ENCODE assay signal across 27 cellular contexts in the genomic region with DNA sequence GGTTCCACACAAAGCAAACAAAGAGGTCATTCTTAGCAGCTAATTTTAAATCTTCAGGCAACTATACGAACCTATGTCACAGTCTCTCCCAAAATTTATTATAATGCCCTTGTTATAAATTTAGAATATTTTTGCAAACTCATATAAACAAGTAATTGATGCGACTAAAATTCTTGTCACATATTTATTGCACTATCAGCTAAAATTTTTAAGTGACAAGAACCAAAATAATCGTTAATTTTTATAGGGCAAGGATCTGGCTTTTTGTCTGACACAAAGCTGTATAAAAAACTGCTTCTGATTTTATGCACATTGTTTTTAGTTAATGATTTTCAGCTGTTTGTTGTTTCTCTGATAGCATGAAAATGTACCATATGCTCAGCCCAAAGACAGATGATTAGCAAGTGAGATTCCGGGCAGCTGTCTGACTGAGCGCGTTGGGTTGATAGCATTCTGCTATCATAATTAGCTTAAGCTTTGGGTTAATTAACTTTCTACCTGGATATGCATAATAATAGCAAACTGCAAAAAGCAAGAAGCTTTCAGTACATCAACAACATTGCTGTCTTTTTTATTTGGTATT.
DNase-seq lines count a peak whose midpoint lies in the region; ATAC-seq, FAIRE-seq and TF ChIP-seq lines count a peak whose summit lies in the region.
"Had no signal": no experiment of that assay in that cellular context is flagged by ENCODE, and none has a peak within 500 bp of the region (broad histone marks: within the 10 kb centered on the region; RNA-seq: fewer than 3 reads in every experiment).

No MANE protein-coding gene starts in this region.

- no peak overlapping the region for H3K4me3 Mint-ChIP-seq in activated T-helper 1 cell treated with anti-CD3 and anti-CD28 coated beads, Interleukin-12 subunit alpha, Interleukin-12 subunit beta, Interleukin-2, Interleukin-4 antibody, amounts not matched to agents 30 ng/mL and 10 ng/mL and 1 ng/mL, durations not matched to agents 14 hours and 24 hours and 36 hours
- H3K4me3 Mint-ChIP-seq: CD4-positive, CD25-positive, alpha-beta regulatory T cell; T-cell had no signal

- H3K36me3 ChIP-seq in K562 (ENCODE audit: control insufficient read depth, insufficient read depth, low read length) (no peaks in the 10 kb centered on the region), mesendoderm (ENCODE audit: control insufficient read depth, insufficient read depth, low read length) (no peaks in the 10 kb centered on the region), mammary epithelial cell (ENCODE audit: insufficient read depth, low read length) (no peaks in the 10 kb centered on the region)
- H3K36me3 ChIP-seq: HAP-1, SJCRH30 had no signal

- no peak overlapping the region for H3K18ac ChIP-seq in mesendoderm (ENCODE audit: low read length)

- 0% methylated on average over 6 of the region's 6 CpGs for WGBS in K562 (ENCODE audit: insufficient coverage, low coverage, missing lambda C conversion rate)
- WGBS in mesendoderm (ENCODE audit: extremely low coverage, insufficient coverage, low lambda C conversion rate): no CpG with 5 or more reads among the region's 6 CpGs
- WGBS in mammary epithelial cell (ENCODE audit: low coverage, missing lambda C conversion rate): 88% methylated on average over 6 of the region's 6 CpGs

- H3K23ac ChIP-seq in mesendoderm (ENCODE audit: low read length): no peak overlapping the region

- H3K56ac ChIP-seq in mesendoderm (ENCODE audit: low read length): no peak overlapping the region

- BruUV-seq in K562 (replicated peaks; lab: Mats Ljungman, UMichigan): no TSS peak
- BruUV-seq in mammary epithelial cell (replicated peaks; lab: Mats Ljungman, UMichigan): no TSS peak

- FAIRE-seq in K562 (lab: Jason Lieb, UNC): no peak
- FAIRE-seq: D721Med, G401.6, GM12878 had no signal

- intact Hi-C loops in K562 (cut with micrococcal nuclease) (no loop called here), mammary epithelial cell (cut with micrococcal nuclease) (no loop called here)
- intact Hi-C loops in activated T-helper 1 cell treated with anti-CD3 and anti-CD28 coated beads, Interleukin-12 subunit alpha, Interleukin-12 subunit beta, Interleukin-2, Interleukin-4 antibody, amounts not matched to agents 30 ng/mL and 10 ng/mL and 1 ng/mL, durations not matched to agents 14 hours and 24 hours and 36 hours (cut with micrococcal nuclease): no loop called here

- H3K9ac ChIP-seq in K562 (ENCODE audit: insufficient read depth in 1 of 2, low read depth in 2 of 2, low read length in 2 of 2) (no peak overlapping the region), mesendoderm (ENCODE audit: low read length) (no peak overlapping the region), mammary epithelial cell (ENCODE audit: insufficient read depth, low read length) (no peak overlapping the region)
- H3K9ac ChIP-seq: BLaER1 had no signal

- H3K4me1 ChIP-seq in K562 (replicated peaks in 1 of 2; ENCODE audit: control insufficient read depth in 2 of 2, insufficient read depth in 2 of 2, low read length in 2 of 2) (no peaks in the 10 kb centered on the region), mesendoderm (ENCODE audit: control insufficient read depth, low read depth, low read length) (peaks cover 6% of the 10 kb centered on the region), mammary epithelial cell (ENCODE audit: insufficient read depth, low read length) (no peaks in the 10 kb centered on the region)
- H3K4me1 ChIP-seq: HAP-1, SJCRH30 had no signal

- no peak overlapping the region for H2BK120ac ChIP-seq in mesendoderm (ENCODE audit: low read depth, low read length)

- DNase-seq in NCI-H2171 treated with DMSO at 0.1 percent for 48 hours (lab: John Stamatoyannopoulos, UW) (peak; percentile 64), NCI-H2171 (lab: John Stamatoyannopoulos, UW) (no peak), NCI-H82 (lab: John Stamatoyannopoulos, UW) (peak; percentile 86), K562 (ENCODE audit: extremely low read depth in 1 of 4, low spot score in 3 of 4) (no peak), mesendoderm (peak; percentile 11), HK-2 (ENCODE audit: unreplicated experiment) (no peak), mammary epithelial cell (no peak)
- no peak for DNase-seq in activated T-helper 1 cell treated with anti-CD3 and anti-CD28 coated beads, Interleukin-12 subunit alpha, Interleukin-12 subunit beta, Interleukin-2, Interleukin-4 antibody, amounts not matched to agents 30 ng/mL and 10 ng/mL and 1 ng/mL, durations not matched to agents 14 hours and 24 hours and 36 hours (ENCODE audit: low spot score)
- DNase-seq: 8988T; CD4-positive, CD25-positive, alpha-beta regulatory T cell; GOT3; MV-4-11; NCI-H1105; NCI-H1436 treated with DMSO at 0.1 percent for 48 hours; NCI-H2029; NCI-H226; NCI-H510A; NK-92 treated with Interleukin-12 subunit alpha and Interleukin-12 subunit beta, amount 100 ng/mL, for 24 hours; PC-9; SJCRH30; T-cell had no signal

- no peaks in the 10 kb centered on the region for H3K4me1 Mint-ChIP-seq in activated T-helper 1 cell treated with anti-CD3 and anti-CD28 coated beads, Interleukin-12 subunit alpha, Interleukin-12 subunit beta, Interleukin-2, Interleukin-4 antibody, amounts not matched to agents 30 ng/mL and 10 ng/mL and 1 ng/mL, durations not matched to agents 14 hours and 24 hours and 36 hours (ENCODE audit: low read depth)

- H3K27ac Mint-ChIP-seq in activated T-helper 1 cell treated with anti-CD3 and anti-CD28 coated beads, Interleukin-12 subunit alpha, Interleukin-12 subunit beta, Interleukin-2, Interleukin-4 antibody, amounts not matched to agents 30 ng/mL and 10 ng/mL and 1 ng/mL, durations not matched to agents 14 hours and 24 hours and 36 hours: no peak overlapping the region
- H3K27ac Mint-ChIP-seq: CD4-positive, CD25-positive, alpha-beta regulatory T cell; T-cell had no signal

- no peaks in the 10 kb centered on the region for H3K9me1 ChIP-seq in K562 (ENCODE audit: control insufficient read depth, insufficient read depth, low read length)

- TF ChIP-seq RAD21 in K562 (CRISPR knock-in tag; conservative IDR thresholded peaks at IDR 0.05 in 1 of 2, IDR thresholded peaks at IDR 0.05 in 1 of 2): no peak

- no peak overlapping the region for H2BK5ac ChIP-seq in mesendoderm (ENCODE audit: low read length)

- H4K8ac ChIP-seq in mesendoderm (ENCODE audit: low read depth, low read length): no peak overlapping the region

- H3K4me3 ChIP-seq in K562 (no peak overlapping the region), mesendoderm (ENCODE audit: low read length) (no peak overlapping the region), mammary epithelial cell (replicated peaks in 1 of 3; ENCODE audit: insufficient read depth in 1 of 3, low read depth in 2 of 3, low read length in 3 of 3) (no peak overlapping the region)
- H3K4me3 ChIP-seq: BLaER1, GM12878, HAP-1, PC-9, SJCRH30 had no signal

- TF ChIP-seq POLR2A in K562 (conservative IDR thresholded peaks at IDR 0.05): no peak

- H3K4ac ChIP-seq in mesendoderm (ENCODE audit: low read depth, low read length): no peak overlapping the region

- TF ChIP-seq CTCF in K562 (IDR thresholded peaks at IDR 0.05 in 2 of 3, conservative IDR thresholded peaks at IDR 0.05 in 1 of 3; ENCODE audit: insufficient read depth in 2 of 3, low read depth in 1 of 3, low read length in 3 of 3): no peak
- TF ChIP-seq CTCF in mammary epithelial cell (conservative IDR thresholded peaks at IDR 0.05 in 1 of 2, IDR thresholded peaks at IDR 0.05 in 1 of 2; ENCODE audit: extremely low read depth in 1 of 2, insufficient read depth in 1 of 2, low read depth in 1 of 2, low read length in 2 of 2): no peak

- no peak for TF ChIP-seq EP300 in K562 (IDR thresholded peaks at IDR 0.05; ENCODE audit: low read length)

- in situ Hi-C loops in K562 (cut with MboI): no loop called here
- in situ Hi-C loops in mammary epithelial cell (cut with MboI; ENCODE audit: low sequenced_read_pairs in 2 of 2): no loop called here

- H2AK5ac ChIP-seq in mesendoderm (ENCODE audit: low read length): no peak overlapping the region

- no peak for ATAC-seq in K562
- ATAC-seq: GM12878, Right ventricle myocardium inferior, T-cell had no signal

- no peaks in the 10 kb centered on the region for H3K36me3 Mint-ChIP-seq in activated T-helper 1 cell treated with anti-CD3 and anti-CD28 coated beads, Interleukin-12 subunit alpha, Interleukin-12 subunit beta, Interleukin-2, Interleukin-4 antibody, amounts not matched to agents 30 ng/mL and 10 ng/mL and 1 ng/mL, durations not matched to agents 14 hours and 24 hours and 36 hours (ENCODE audit: low read depth)
- H3K36me3 Mint-ChIP-seq: CD4-positive, CD25-positive, alpha-beta regulatory T cell had no signal

- no peak overlapping the region for H3K4me2 ChIP-seq in K562 (ENCODE audit: insufficient read depth, low read length)
- H3K4me2 ChIP-seq in mesendoderm (ENCODE audit: low read length): no peak overlapping the region
- no peak overlapping the region for H3K4me2 ChIP-seq in mammary epithelial cell (ENCODE audit: insufficient read depth, low read depth, low read length)
- H3K4me2 ChIP-seq: PC-9 had no signal

- H3K9me3 ChIP-seq in K562 (replicated peaks; ENCODE audit: control insufficient read depth, insufficient read depth, low read depth, low read length): no peaks in the 10 kb centered on the region
- peaks cover 4% of the 10 kb centered on the region for H3K9me3 ChIP-seq in mammary epithelial cell (replicated peaks; ENCODE audit: insufficient read depth, low read length)
- H3K9me3 ChIP-seq: HAP-1, SJCRH30 had no signal

- no peaks in the 10 kb centered on the region for H3K9me3 Mint-ChIP-seq in activated T-helper 1 cell treated with anti-CD3 and anti-CD28 coated beads, Interleukin-12 subunit alpha, Interleukin-12 subunit beta, Interleukin-2, Interleukin-4 antibody, amounts not matched to agents 30 ng/mL and 10 ng/mL and 1 ng/mL, durations not matched to agents 14 hours and 24 hours and 36 hours
- H3K9me3 Mint-ChIP-seq: CD4-positive, CD25-positive, alpha-beta regulatory T cell had no signal

- CTCF ChIA-PET in K562 (lab: Yijun Ruan, JAX; ENCODE audit: low intra/inter-chr PET ratio) (no interaction called here), mammary epithelial cell (lab: Charles Lee; ENCODE audit: low non-redundant PET) (no interaction called here)

- no peak overlapping the region for H2BK15ac ChIP-seq in mesendoderm (replicated peaks; ENCODE audit: low read depth)

- H3K27ac ChIP-seq in K562 (ENCODE audit: extremely low read depth, low read depth, low read length) (no peak overlapping the region), mesendoderm (ENCODE audit: low read depth, low read length) (no peak overlapping the region), mammary epithelial cell (ENCODE audit: insufficient read depth, low read depth, low read length) (no peak overlapping the region)
- H3K27ac ChIP-seq: PC-9, SJCRH30 had no signal

- H4K20me1 ChIP-seq in K562 (replicated peaks; ENCODE audit: control insufficient read depth, insufficient read depth, low read length): no peaks in the 10 kb centered on the region
- H4K20me1 ChIP-seq in mammary epithelial cell (ENCODE audit: insufficient read depth, low read length): no peaks in the 10 kb centered on the region
- H4K20me1 ChIP-seq: BLaER1 had no signal

- H2AFZ ChIP-seq in K562 (ENCODE audit: low read depth, low read length) (no peak overlapping the region), mammary epithelial cell (ENCODE audit: low read depth, low read length) (no peak overlapping the region)
- H2AFZ ChIP-seq: PC-9 had no signal

- dilution Hi-C loops in mammary epithelial cell (cut with HindIII; ENCODE audit: low sequenced_read_pairs): no loop called here

- no peak overlapping the region for H4K5ac ChIP-seq in mesendoderm (ENCODE audit: low read length)

- no peaks in the 10 kb centered on the region for H3K79me1 ChIP-seq in mesendoderm (ENCODE audit: low read length)

- no peaks in the 10 kb centered on the region for H3K79me2 ChIP-seq in K562 (ENCODE audit: control insufficient read depth, insufficient read depth, low read length)
- H3K79me2 ChIP-seq in mesendoderm (ENCODE audit: control insufficient read depth, insufficient read depth, low read length): no peaks in the 10 kb centered on the region
- no peaks in the 10 kb centered on the region for H3K79me2 ChIP-seq in mammary epithelial cell (ENCODE audit: insufficient read depth, low read length)

- peaks cover 0 to 10% of the 10 kb centered on the region in 2 experiments; a peak in 1 of 5 replicates for H3K27me3 ChIP-seq in K562 (ENCODE audit: control insufficient read depth in 2 of 2, insufficient read depth in 2 of 2, low read length in 2 of 2)
- no peaks in the 10 kb centered on the region for H3K27me3 ChIP-seq in mesendoderm (ENCODE audit: insufficient read depth, low read length, poor library complexity)
- no peaks in the 10 kb centered on the region for H3K27me3 ChIP-seq in mammary epithelial cell (ENCODE audit: insufficient read depth, low read length)
- H3K27me3 ChIP-seq: BLaER1, SJCRH30 had no signal

- no peaks in the 10 kb centered on the region for H3K27me3 Mint-ChIP-seq in activated T-helper 1 cell treated with anti-CD3 and anti-CD28 coated beads, Interleukin-12 subunit alpha, Interleukin-12 subunit beta, Interleukin-2, Interleukin-4 antibody, amounts not matched to agents 30 ng/mL and 10 ng/mL and 1 ng/mL, durations not matched to agents 14 hours and 24 hours and 36 hours (ENCODE audit: insufficient read depth)
- H3K27me3 Mint-ChIP-seq: CD4-positive, CD25-positive, alpha-beta regulatory T cell; T-cell had no signal

- POLR2A ChIA-PET in K562 (lab: Yijun Ruan, JAX): no interaction called here

Comparison
In these comparisons a context has a peak if more than half of its experiments do, and no peak if none do; other contexts are left out.
1. DNase-seq: peak in NCI-H2171 treated with DMSO at 0.1 percent for 48 hours (single experiment), NCI-H82 (single experiment) and mesendoderm (single experiment); none in NCI-H2171 (single experiment), K562 (0 of 4), activated T-helper 1 cell treated with anti-CD3 and anti-CD28 coated beads, Interleukin-12 subunit alpha, Interleukin-12 subunit beta, Interleukin-2, Interleukin-4 antibody, amounts not matched to agents 30 ng/mL and 10 ng/mL and 1 ng/mL, durations not matched to agents 14 hours and 24 hours and 36 hours (single experiment), HK-2 (single experiment) and mammary epithelial cell (single experiment).